24 cellular contexts compared by ENCODE assay signal in genomic region chr15:69597061-69597592, GRCh38.
"Had no signal": no experiment of that assay in that cellular context is flagged by ENCODE, and none has a peak within 500 bp of the region (broad histone marks: within the 10 kb centered on the region; RNA-seq: fewer than 3 reads in every experiment).

No MANE protein-coding gene starts in this region.

- DNase-seq: colonic mucosa; dermis blood vessel endothelial cell; endodermal cell; erythroblast; foreskin keratinocyte; immature natural killer cell; left ventricle myocardium inferior; mesenchymal stem cell; naive B cell; occipital lobe; psoas muscle; retina; spleen; stimulated activated CD4-positive, alpha-beta T cell treated with anti-CD3 and anti-CD28 coated beads, Interleukin-15, amount 100 ng/mL, for 24 hours; stimulated activated CD4-positive, alpha-beta T cell treated with anti-CD3 and anti-CD28 coated beads, Interleukin-1b, Interleukin-23, amount 100 ng/mL, for 48 hours; stimulated activated CD4-positive, alpha-beta T cell treated with anti-CD3 and anti-CD28 coated beads, Interleukin-4, amount 100 ng/mL, for 24 hours; stimulated activated naive B cell treated with anti-CD40 and anti-IgM and Interleukin-4, amounts not matched to agents 10 μg/mL and 1 μg/mL and 100 μg/mL, for 72 hours; trophoblast cell had no signal

- FAIRE-seq: endothelial cell of umbilical vein, keratinocyte, pancreas had no signal

- H3K27me3 ChIP-seq: pancreas had no signal

- H3K9me3 ChIP-seq: colonic mucosa, left ventricle myocardium inferior, pancreas, psoas muscle, spleen had no signal

- H3K36me3 ChIP-seq: colonic mucosa, left ventricle myocardium inferior, pancreas, spleen had no signal

- ATAC-seq: foreskin keratinocyte; pancreas; psoas muscle; sciatic nerve; stimulated activated naive B cell treated with anti-CD40 and anti-IgM and Interleukin-4, amounts not matched to agents 10 μg/mL and 1 μg/mL and 100 μg/mL, for 72 hours had no signal

- H3K4me3 ChIP-seq: colonic mucosa, left ventricle myocardium inferior, lung, pancreas, psoas muscle, spleen had no signal

- H3K36me3 Mint-ChIP-seq: immature natural killer cell; stimulated activated naive B cell treated with anti-CD40 and anti-IgM and Interleukin-4, amounts not matched to agents 10 μg/mL and 1 μg/mL and 100 μg/mL, for 72 hours had no signal

- H3K9me3 Mint-ChIP-seq: naive B cell had no signal

- H3K27ac Mint-ChIP-seq: endodermal cell; immature natural killer cell; naive B cell; nephron; stimulated activated naive B cell treated with anti-CD40 and anti-IgM and Interleukin-4, amounts not matched to agents 10 μg/mL and 1 μg/mL and 100 μg/mL, for 72 hours had no signal

- H3K27ac ChIP-seq: colonic mucosa, foreskin keratinocyte, left ventricle myocardium inferior, psoas muscle, spleen had no signal

- H3K4me3 Mint-ChIP-seq: endodermal cell; immature natural killer cell; naive B cell; nephron; stimulated activated naive B cell treated with anti-CD40 and anti-IgM and Interleukin-4, amounts not matched to agents 10 μg/mL and 1 μg/mL and 100 μg/mL, for 72 hours had no signal

- H3K4me1 ChIP-seq: foreskin keratinocyte had no signal
